In the genomic region with DNA sequence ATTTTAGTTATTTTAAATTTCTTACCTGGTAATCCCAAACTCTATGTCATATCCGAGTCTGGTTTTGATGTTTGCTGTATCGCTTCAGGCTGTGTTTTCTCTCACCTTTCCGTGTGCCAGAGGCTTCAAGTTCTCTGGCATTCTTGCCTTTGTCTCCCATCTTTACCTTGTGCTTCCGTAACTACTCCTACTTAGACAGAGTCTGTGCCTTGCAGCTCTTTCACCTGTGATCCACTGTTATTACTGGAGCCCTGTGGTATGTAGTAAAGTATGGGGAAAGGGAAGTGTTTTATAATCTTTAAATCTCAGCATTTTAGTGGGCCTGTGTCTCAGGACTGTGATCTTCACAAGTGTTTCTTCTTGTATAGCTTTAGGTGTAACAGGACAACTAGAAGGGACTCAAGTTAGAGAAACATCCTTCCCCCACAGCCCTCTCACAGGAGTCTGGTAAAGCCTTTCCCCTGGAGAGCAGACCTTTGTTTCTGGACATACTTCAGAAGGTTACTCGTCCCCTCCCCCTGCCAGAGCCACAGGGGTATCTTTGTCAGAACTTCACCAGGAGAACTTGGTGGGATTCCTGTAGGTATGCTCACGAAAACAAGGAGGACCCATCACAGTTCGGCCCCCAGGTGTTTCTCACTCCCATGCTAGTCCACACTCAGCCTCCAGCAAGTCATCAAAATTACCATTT, we compare ENCODE assay signal across 17 cellular contexts. TPM values are rescaled to one million over a fixed set of nuclear protein-coding genes. Genes with fewer than 3 reads are reported as not detected.
A peak's percentile ranks its signal among the peaks of the same experiment; 100 is the strongest.
DNase-seq lines count a peak whose midpoint lies in the region; ATAC-seq and TF ChIP-seq lines count a peak whose summit lies in the region.
"Had no signal": no experiment of that assay in that cellular context is flagged by ENCODE, and none has a peak within 500 bp of the region (broad histone marks: within the 10 kb centered on the region; RNA-seq: fewer than 3 reads in every experiment).

No MANE protein-coding gene starts in this region.

- intact Hi-C loops in breast epithelium (cut with DNase I; ENCODE audit: low total_unique reads): no loop called here

- H3K4me2 ChIP-seq in GM23338 (0 out of 2 replicates have a peak overlapping the region, but pooled peaks have one; percentile 25), trophoblast cell (ENCODE audit: low read length) (no peak overlapping the region)

- H4K20me1 ChIP-seq in GM23338 (replicated peaks; ENCODE audit: insufficient read depth): no peaks in the 10 kb centered on the region

- no peak overlapping the region for H3K23ac ChIP-seq in trophoblast cell (ENCODE audit: low read length)

- no peak overlapping the region for H2BK12ac ChIP-seq in trophoblast cell (ENCODE audit: low read length)

- H2BK5ac ChIP-seq in trophoblast cell (ENCODE audit: low read depth, low read length, poor library complexity): no peak overlapping the region

- WGBS in trophoblast cell (ENCODE audit: extremely low coverage, insufficient coverage, insufficient read length): no CpG with 5 or more reads among the region's 7 CpGs

- peaks cover 3% of the 10 kb centered on the region for H3K27me3 Mint-ChIP-seq in GM23338 (ENCODE audit: insufficient read depth, low read depth, poor library complexity)
- no peaks in the 10 kb centered on the region for H3K27me3 Mint-ChIP-seq in central memory CD8-positive, alpha-beta T cell
- H3K27me3 Mint-ChIP-seq: CD4-positive, alpha-beta memory T cell had no signal

- H3K27ac ChIP-seq in GM23338 (ENCODE audit: low read depth): no peak overlapping the region
- H3K27ac ChIP-seq in trophoblast cell (ENCODE audit: low read depth, low read length): no peak overlapping the region
- no peak overlapping the region for H3K27ac ChIP-seq in breast epithelium
- H3K27ac ChIP-seq: C4-2B had no signal

- H3K79me2 ChIP-seq in GM23338 (replicated peaks; ENCODE audit: insufficient read depth): no peaks in the 10 kb centered on the region
- no peaks in the 10 kb centered on the region for H3K79me2 ChIP-seq in trophoblast cell (ENCODE audit: control insufficient read depth, insufficient read depth, low read length, poor library complexity)

- H3K4ac ChIP-seq in trophoblast cell (ENCODE audit: low read depth, low read length): no peak overlapping the region

- H4K12ac ChIP-seq in trophoblast cell (ENCODE audit: low read depth, low read length): no peak overlapping the region

- H3K36me3 Mint-ChIP-seq in GM23338 (ENCODE audit: low read depth): no peaks in the 10 kb centered on the region
- H3K36me3 Mint-ChIP-seq in central memory CD8-positive, alpha-beta T cell (ENCODE audit: insufficient read depth): peaks cover 19% of the 10 kb centered on the region

- no peak overlapping the region for H4K91ac ChIP-seq in trophoblast cell (ENCODE audit: low read depth, low read length)

- TF ChIP-seq POLR2A in breast epithelium (IDR thresholded peaks at IDR 0.05): no peak

- H4K8ac ChIP-seq in trophoblast cell (ENCODE audit: low read depth, low read length): no peak overlapping the region

- H2AFZ ChIP-seq in GM23338 (no peak overlapping the region), trophoblast cell (ENCODE audit: insufficient read depth, low read length, poor library complexity) (no peak overlapping the region)

- H2BK120ac ChIP-seq in trophoblast cell (ENCODE audit: insufficient read depth, low read length, poor library complexity): no peak overlapping the region

- TF ChIP-seq CTCF in GM23338 (conservative IDR thresholded peaks at IDR 0.05; ENCODE audit: low read depth in 2 of 2) (no peak), breast epithelium (IDR thresholded peaks at IDR 0.05) (no peak)

- no peaks in the 10 kb centered on the region for H3K9me3 Mint-ChIP-seq in GM23338
- no peaks in the 10 kb centered on the region for H3K9me3 Mint-ChIP-seq in central memory CD8-positive, alpha-beta T cell
- H3K9me3 Mint-ChIP-seq: CD4-positive, alpha-beta memory T cell; HFFc6 had no signal

- peak; percentile 69 for ATAC-seq in GM23338
- ATAC-seq in central memory CD8-positive, alpha-beta T cell (replicated peaks; ENCODE audit: extremely low read depth, poor library complexity, severe bottlenecking): no peak

- H3K4me3 Mint-ChIP-seq in GM23338: no peak overlapping the region
- no peak overlapping the region for H3K4me3 Mint-ChIP-seq in central memory CD8-positive, alpha-beta T cell
- H3K4me3 Mint-ChIP-seq: B cell; CD4-positive, alpha-beta memory T cell; HFFc6 had no signal

- H3K4me3 ChIP-seq in GM23338: 0 out of 2 replicates have a peak overlapping the region, but pooled peaks have one; percentile 8
- H3K4me3 ChIP-seq in trophoblast cell (ENCODE audit: low read depth, low read length): no peak overlapping the region
- no peak overlapping the region for H3K4me3 ChIP-seq in breast epithelium

- no peaks in the 10 kb centered on the region for H3K36me3 ChIP-seq in GM23338 (ENCODE audit: insufficient read depth)
- H3K36me3 ChIP-seq in trophoblast cell (ENCODE audit: control insufficient read depth in 1 of 2, insufficient read depth in 2 of 2, low read length in 2 of 2): no peaks in the 10 kb centered on the region
- no peaks in the 10 kb centered on the region for H3K36me3 ChIP-seq in breast epithelium

- no peak overlapping the region for H3K27ac Mint-ChIP-seq in GM23338
- H3K27ac Mint-ChIP-seq in central memory CD8-positive, alpha-beta T cell (ENCODE audit: low read depth): peak overlapping the region; percentile 6
- H3K27ac Mint-ChIP-seq: B cell; CD4-positive, alpha-beta memory T cell; HFFc6 had no signal

- H3K27me3 ChIP-seq in GM23338 (ENCODE audit: insufficient read depth): no peaks in the 10 kb centered on the region
- H3K27me3 ChIP-seq in trophoblast cell (ENCODE audit: insufficient read depth, low read length): no peaks in the 10 kb centered on the region
- H3K27me3 ChIP-seq in breast epithelium: no peaks in the 10 kb centered on the region

- H2AK5ac ChIP-seq in trophoblast cell (ENCODE audit: low read length): no peak overlapping the region

- H3K79me1 ChIP-seq in trophoblast cell (ENCODE audit: low read length): no peaks in the 10 kb centered on the region

- peaks cover 16% of the 10 kb centered on the region for H3K4me1 Mint-ChIP-seq in GM23338
- H3K4me1 Mint-ChIP-seq in central memory CD8-positive, alpha-beta T cell: peaks cover 3% of the 10 kb centered on the region
- H3K4me1 Mint-ChIP-seq: CD4-positive, alpha-beta memory T cell had no signal

- H3K9ac ChIP-seq in trophoblast cell (ENCODE audit: low read length): no peak overlapping the region

- H3K9me3 ChIP-seq in trophoblast cell (ENCODE audit: insufficient read depth, low read depth, low read length): no peaks in the 10 kb centered on the region
- H3K9me3 ChIP-seq in breast epithelium: no peaks in the 10 kb centered on the region

- peak; percentile 8 for DNase-seq in GM23338 (ENCODE audit: low spot score)
- DNase-seq in central memory CD8-positive, alpha-beta T cell (ENCODE audit: low spot score in 2 of 2): no peak
- peak; percentile 20 for DNase-seq in iPS-NIHi7 (ENCODE audit: extremely low spot score)
- DNase-seq in trophoblast cell: peak; percentile 9 to 15
- no peak for DNase-seq in NCI-H2081 (lab: John Stamatoyannopoulos, UW)
- no peak for DNase-seq in middle frontal gyrus (ENCODE audit: extremely low spot score, low spot score)
- no peak for DNase-seq in activated CD8-positive, alpha-beta memory T cell treated with anti-CD3 and anti-CD28 coated beads, Interleukin-2, amount 50 U/mL, for 4 hours
- no peak for DNase-seq in breast epithelium (ENCODE audit: low spot score in 2 of 2)
- DNase-seq: CD4-positive, alpha-beta memory T cell; DMS79; EL; GF-D8; GOT3; HCEC 1CT; HFFc6 had no signal

- H3K14ac ChIP-seq in trophoblast cell (ENCODE audit: low read length): no peak overlapping the region

- no peak overlapping the region for H3K18ac ChIP-seq in trophoblast cell (ENCODE audit: low read length)

- no peaks in the 10 kb centered on the region for H3F3A ChIP-seq in GM23338 (replicated peaks; ENCODE audit: low read depth)

- H3K4me1 ChIP-seq in GM23338 (ENCODE audit: insufficient read depth): peaks cover 19% of the 10 kb centered on the region
- H3K4me1 ChIP-seq in trophoblast cell (ENCODE audit: control insufficient read depth in 1 of 2, insufficient read depth in 2 of 2, low read length in 2 of 2): peaks cover 0 to 6% of the 10 kb centered on the region in 2 experiments
- H3K4me1 ChIP-seq in breast epithelium: no peaks in the 10 kb centered on the region

- H3K9me2 ChIP-seq in GM23338 (ENCODE audit: insufficient read depth): peaks cover 10% of the 10 kb centered on the region

RNA-seq across cellular contexts. Expression of a gene that starts 11.1 kb away (rescaled TPM):
- not detected in 2 replicates for total RNA-seq in GM23338 (2014; rRNA removed; shearing (Covaris generic))
- not detected in 2 replicates for polyA plus RNA-seq in GM23338 (2016; fragmentation: Nextera tagmentation; extraction: Ambion mirVana)
- polyA plus RNA-seq in trophoblast cell (2013): not detected in 2 replicates
- not detected for total RNA-seq in breast epithelium
- total RNA-seq: B cell, HFFc6 had no signal

Comparison
In these comparisons a context has a peak if more than half of its experiments do, and no peak if none do; other contexts are left out.
1. DNase-seq: peak in GM23338 (single experiment), iPS-NIHi7 (single experiment) and trophoblast cell (2 of 2); none in central memory CD8-positive, alpha-beta T cell (0 of 2), NCI-H2081 (0 of 2), middle frontal gyrus (single experiment), activated CD8-positive, alpha-beta memory T cell treated with anti-CD3 and anti-CD28 coated beads, Interleukin-2, amount 50 U/mL, for 4 hours (single experiment) and breast epithelium (0 of 2).